In the genomic region with DNA sequence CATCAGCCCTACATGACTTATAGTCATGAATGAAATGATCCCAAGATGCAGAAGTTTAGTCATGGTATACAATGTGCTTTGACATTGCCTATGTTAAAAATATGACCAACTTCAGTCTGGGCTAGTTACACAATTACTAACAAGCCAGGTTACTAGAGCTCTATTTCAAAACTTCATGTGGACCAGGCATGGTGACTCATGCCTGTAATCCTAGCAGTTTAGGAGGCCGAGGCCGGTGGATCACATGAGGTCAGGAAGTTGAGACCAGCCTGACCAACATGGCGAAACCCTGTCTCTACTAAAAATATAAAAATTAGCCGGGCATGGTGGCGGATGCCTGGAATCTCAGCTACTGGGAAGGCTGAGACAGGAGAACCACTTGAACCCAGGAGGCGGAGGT, we compare ENCODE assay signal across 1 cellular context.
A peak's percentile ranks its signal among the peaks of the same experiment; 100 is the strongest.
TF ChIP-seq lines count a peak whose summit lies in the region.

No MANE protein-coding gene starts in this region.

TF ChIP-seq in HepG2, 621 proteins besides CTCF, POLR2A, EP300 and RAD21:
- TF ChIP-seq ZNF431 (CRISPR knock-in tag; IDR thresholded peaks at IDR 0.05; ENCODE audit: borderline replicate concordance, low read depth), result no peak
- TF ChIP-seq, protein P1, sequence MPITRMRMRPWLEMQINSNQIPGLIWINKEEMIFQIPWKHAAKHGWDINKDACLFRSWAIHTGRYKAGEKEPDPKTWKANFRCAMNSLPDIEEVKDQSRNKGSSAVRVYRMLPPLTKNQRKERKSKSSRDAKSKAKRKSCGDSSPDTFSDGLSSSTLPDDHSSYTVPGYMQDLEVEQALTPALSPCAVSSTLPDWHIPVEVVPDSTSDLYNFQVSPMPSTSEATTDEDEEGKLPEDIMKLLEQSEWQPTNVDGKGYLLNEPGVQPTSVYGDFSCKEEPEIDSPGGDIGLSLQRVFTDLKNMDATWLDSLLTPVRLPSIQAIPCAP (CRISPR knock-in tag; IDR thresholded peaks at IDR 0.05; ENCODE audit: low read depth), result no peak
- TF ChIP-seq FOSL2 (CRISPR knock-in tag; IDR thresholded peaks at IDR 0.05), result peak; percentile 75
- TF ChIP-seq ESRRA (CRISPR knock-in tag; IDR thresholded peaks at IDR 0.05; ENCODE audit: low read depth), result no peak
- TF ChIP-seq CEBPB (IDR thresholded peaks at IDR 0.05; ENCODE audit: borderline replicate concordance, low read depth, low read length), result 0 out of 2 replicates have a peak, but pooled peaks have one; percentile 0
